ENCODE assay signal across 19 cellular contexts in genomic region chr2:184463866-184464248, GRCh38.
DNase-seq lines count a peak whose midpoint lies in the region; ATAC-seq, FAIRE-seq and TF ChIP-seq lines count a peak whose summit lies in the region.
"Had no signal": no experiment of that assay in that cellular context is flagged by ENCODE, and none has a peak within 500 bp of the region (broad histone marks: within the 10 kb centered on the region; RNA-seq: fewer than 3 reads in every experiment).

No MANE protein-coding gene starts in this region.

- CTCF ChIA-PET in OCI-LY7 (lab: Charles Lee; ENCODE audit: unreplicated experiment) = no interaction called here

- H3K4me2 ChIP-seq in OCI-LY7 (ENCODE audit: low read length) (peak overlapping the region; percentile 22; the same call in 1 of the 2 replicates), hepatocyte (peak overlapping the region; percentile 59)
- H3K4me2 ChIP-seq: BLaER1 had no signal

- WGBS in hepatocyte (ENCODE audit: low lambda C conversion rate, missing lambda C conversion rate) = 50% methylated on average over 1 of the region's 1 CpG
- WGBS in right lobe of liver (ENCODE audit: insufficient coverage, low coverage, low lambda C conversion rate, missing lambda C conversion rate) = 21% methylated on average over 1 of the region's 1 CpG
- 23 to 66% methylated on average over 1 of the region's 1 CpG for WGBS in sigmoid colon, 2 donors

- H3K9me2 ChIP-seq in OCI-LY7 (ENCODE audit: insufficient read depth, low read length) (no peaks in the 10 kb centered on the region), hepatocyte (replicated peaks; ENCODE audit: insufficient read depth) (no peaks in the 10 kb centered on the region)

- H4K20me1 ChIP-seq in OCI-LY7 (ENCODE audit: insufficient read depth, low read length) (no peaks in the 10 kb centered on the region), hepatocyte (ENCODE audit: insufficient read depth, poor library complexity, severe bottlenecking) (no peaks in the 10 kb centered on the region)
- H4K20me1 ChIP-seq: BLaER1 had no signal

- H3K4me1 ChIP-seq in OCI-LY7 (ENCODE audit: insufficient read depth, low read length, poor library complexity, severe bottlenecking) (peaks cover 22% of the 10 kb centered on the region), hepatocyte (ENCODE audit: insufficient read depth) (no peaks in the 10 kb centered on the region), right lobe of liver (peaks cover 0 to 12% (median 4%) of the 10 kb centered on the region in 4 donors), sigmoid colon (no peaks in the 10 kb centered on the region)
- H3K4me1 ChIP-seq: BLaER1, HAP-1 had no signal

- H3K79me2 ChIP-seq in OCI-LY7 (ENCODE audit: insufficient read depth, low read depth, low read length) (no peaks in the 10 kb centered on the region), hepatocyte (no peaks in the 10 kb centered on the region)

- TF ChIP-seq POLR2A in right lobe of liver (IDR thresholded peaks at IDR 0.05) (no peak), sigmoid colon (IDR thresholded peaks at IDR 0.05) (no peak)

- POLR2A ChIA-PET in OCI-LY7 (lab: Charles Lee) = interaction anchor here (0.7 to 4.2 kb wide), 11 partner anchors 9 to 1815 kb away, joined by 3 to 38 read pairs (median 5); no protein-coding TSS in a partner anchor

- no peak overlapping the region for H3K4me3 ChIP-seq in OCI-LY7 (ENCODE audit: low read depth, low read length, poor library complexity, severe bottlenecking)
- H3K4me3 ChIP-seq in hepatocyte = no peak overlapping the region
- H3K4me3 ChIP-seq in right lobe of liver = peak overlapping the region in 1 of 3 donors; percentile 31
- no peak overlapping the region for H3K4me3 ChIP-seq in sigmoid colon
- H3K4me3 ChIP-seq: BLaER1, GM23248, HAP-1 had no signal

- intact Hi-C loops in OCI-LY7 (cut with micrococcal nuclease; ENCODE audit: unreplicated experiment) (no loop called here), right lobe of liver (cut with DNase I) (no loop called here), sigmoid colon (cut with DNase I) (no loop called here)

- H3K36me3 ChIP-seq in OCI-LY7 (ENCODE audit: insufficient read depth, low read length) (no peaks in the 10 kb centered on the region), hepatocyte (replicated peaks; ENCODE audit: insufficient read depth, low read depth) (no peaks in the 10 kb centered on the region), right lobe of liver (no peaks in the 10 kb centered on the region), sigmoid colon (no peaks in the 10 kb centered on the region)
- H3K36me3 ChIP-seq: BLaER1, HAP-1 had no signal

- H3K9me3 ChIP-seq in OCI-LY7 (ENCODE audit: low read length) = 0 out of 2 replicates have a peak, but pooled peaks cover 4% of the 10 kb centered on the region
- H3K9me3 ChIP-seq in hepatocyte (ENCODE audit: low read depth) = no peaks in the 10 kb centered on the region
- no peaks in the 10 kb centered on the region for H3K9me3 ChIP-seq in right lobe of liver
- no peaks in the 10 kb centered on the region for H3K9me3 ChIP-seq in sigmoid colon
- H3K9me3 ChIP-seq: BLaER1, HAP-1 had no signal

- no peaks in the 10 kb centered on the region for H3K27me3 ChIP-seq in hepatocyte
- H3K27me3 ChIP-seq in right lobe of liver = no peaks in the 10 kb centered on the region
- no peaks in the 10 kb centered on the region for H3K27me3 ChIP-seq in sigmoid colon
- H3K27me3 ChIP-seq: BLaER1 had no signal

- H2AFZ ChIP-seq in OCI-LY7 (ENCODE audit: low read length) (peak overlapping the region; percentile 75), hepatocyte (no peak overlapping the region)
- H2AFZ ChIP-seq: GM23248 had no signal

- TF ChIP-seq EP300 in sigmoid colon (IDR thresholded peaks at IDR 0.05) = no peak

- no peak overlapping the region for H3K27ac ChIP-seq in OCI-LY7 (ENCODE audit: low read depth, low read length, poor library complexity, severe bottlenecking)
- peak overlapping the region; percentile 63 for H3K27ac ChIP-seq in hepatocyte
- peak overlapping the region in 2 of 3 donors; percentile 75 to 81 for H3K27ac ChIP-seq in right lobe of liver
- no peak overlapping the region for H3K27ac ChIP-seq in sigmoid colon
- H3K27ac ChIP-seq: 22Rv1, BLaER1, GM23248, HL-60 had no signal

- DNase-seq in OCI-LY7 (ENCODE audit: low spot score) (no peak), hepatocyte (ENCODE audit: low spot score) (no peak), right lobe of liver (no peak), mesenteric fat pad (ENCODE audit: low spot score) (no peak), sigmoid colon (no peak), RKO (ENCODE audit: low spot score) (no peak)
- DNase-seq: CD8-positive, alpha-beta T cell; DMS 273 treated with DMSO at 0.1 percent for 48 hours; GM23248; IMR-90 had no signal

- TF ChIP-seq CTCF in OCI-LY7 (conservative IDR thresholded peaks at IDR 0.05; ENCODE audit: low read length) (no peak), hepatocyte (IDR thresholded peaks at IDR 0.05; ENCODE audit: poor library complexity) (no peak), right lobe of liver (IDR thresholded peaks at IDR 0.05) (no peak), sigmoid colon (IDR thresholded peaks at IDR 0.05) (no peak)

- no TSS peak for BruUV-seq in OCI-LY7 (replicated peaks; lab: Mats Ljungman, UMichigan)

- FAIRE-seq in A204.1 (lab: Jason Lieb, UNC) = peak; percentile 27
- FAIRE-seq: G401.6, GM12892, GM18507 had no signal

- ATAC-seq in right lobe of liver = peak; percentile 65 to 74 (median 66)
- ATAC-seq in HG02981 (IDR thresholded peaks at IDR 0.05; ENCODE audit: unreplicated experiment) = no peak
- ATAC-seq: CD8-positive, alpha-beta T cell had no signal

Comparison
In these comparisons a context has a peak if more than half of its experiments do, and no peak if none do; other contexts are left out.
1. H3K27ac ChIP-seq: peak in hepatocyte (single experiment) and right lobe of liver (2 of 3); none in OCI-LY7 (single experiment) and sigmoid colon (0 of 4).